In genomic region chr5:166497705-166498104, GRCh38 we compare ENCODE assay signal across 14 cellular contexts.
DNase-seq lines count a peak whose midpoint lies in the region; ATAC-seq and TF ChIP-seq lines count a peak whose summit lies in the region.
"Had no signal": no experiment of that assay in that cellular context is flagged by ENCODE, and none has a peak within 500 bp of the region (broad histone marks: within the 10 kb centered on the region; RNA-seq: fewer than 3 reads in every experiment).

No MANE protein-coding gene starts in this region.

- no peaks in the 10 kb centered on the region for H3K9me3 ChIP-seq in vagina
- H3K9me3 ChIP-seq: BLaER1 treated with 17β-estradiol and CSF1 and Interleukin-3, amounts not matched to agents 10 nM and 100 nM had no signal

- intact Hi-C loops in vagina (cut with DNase I) = no loop called here

- no peaks in the 10 kb centered on the region for H3K36me3 ChIP-seq in vagina
- H3K36me3 ChIP-seq: BLaER1 treated with 17β-estradiol and CSF1 and Interleukin-3, amounts not matched to agents 10 nM and 100 nM had no signal

- no peaks in the 10 kb centered on the region for H3K27me3 ChIP-seq in vagina
- H3K27me3 ChIP-seq: BLaER1 treated with 17β-estradiol and CSF1 and Interleukin-3, amounts not matched to agents 10 nM and 100 nM had no signal

- ATAC-seq in HG03378 (IDR thresholded peaks at IDR 0.05; ENCODE audit: unreplicated experiment) = no peak
- ATAC-seq: CD8-positive, alpha-beta T cell; GM12878; HepG2 had no signal

- DNase-seq in NCI-H226 = peak; percentile 7
- peak; percentile 56 for DNase-seq in epithelial cell of proximal tubule (ENCODE audit: low read depth)
- DNase-seq in left kidney (ENCODE audit: low read depth, low spot score) = peak; percentile 47
- DNase-seq in renal cortical epithelial cell (ENCODE audit: low read depth) = peak; percentile 92
- no peak for DNase-seq in vagina (ENCODE audit: extremely low spot score in 2 of 2)
- DNase-seq in NCI-H526 (lab: John Stamatoyannopoulos, UW) = no peak
- DNase-seq: Calu3; CD8-positive, alpha-beta T cell; DMS79 treated with DMSO at 0.1 percent for 48 hours; HCEC 1CT had no signal

- H3K4me3 ChIP-seq in epithelial cell of proximal tubule (ENCODE audit: low read depth, low read length) = no peak overlapping the region
- H3K4me3 ChIP-seq in vagina = no peak overlapping the region
- H3K4me3 ChIP-seq: BLaER1 treated with 17β-estradiol and CSF1 and Interleukin-3, amounts not matched to agents 10 nM and 100 nM; GM12878 had no signal

- H3K4me1 ChIP-seq in vagina = no peaks in the 10 kb centered on the region
- H3K4me1 ChIP-seq: BLaER1 treated with 17β-estradiol and CSF1 and Interleukin-3, amounts not matched to agents 10 nM and 100 nM had no signal

- TF ChIP-seq CTCF in epithelial cell of proximal tubule (conservative IDR thresholded peaks at IDR 0.05; ENCODE audit: low read depth, low read length) = no peak
- TF ChIP-seq CTCF in vagina (IDR thresholded peaks at IDR 0.05) = no peak

- no peak overlapping the region for H3K27ac ChIP-seq in vagina
- H3K27ac ChIP-seq: BLaER1 treated with 17β-estradiol and CSF1 and Interleukin-3, amounts not matched to agents 10 nM and 100 nM had no signal

- TF ChIP-seq POLR2A in vagina (IDR thresholded peaks at IDR 0.05) = no peak

Comparison
In these comparisons a context has a peak if more than half of its experiments do, and no peak if none do; other contexts are left out.
1. DNase-seq: peak in NCI-H226 (single experiment), epithelial cell of proximal tubule (single experiment), left kidney (single experiment) and renal cortical epithelial cell (single experiment); none in vagina (0 of 2) and NCI-H526 (0 of 2).